ENCODE assay signal across 1 cellular context in genomic region chr20:36540551-36541211, GRCh38.
TF ChIP-seq lines count a peak whose summit lies in the region.

No MANE protein-coding gene starts in this region.

TF ChIP-seq in endothelial cell of umbilical vein, 7 proteins besides CTCF, POLR2A, EP300 and RAD21:
- TF ChIP-seq JUN (IDR thresholded peaks at IDR 0.05; ENCODE audit: borderline replicate concordance, insufficient read depth, insufficient read length, low read depth) (no peak), GATA2 (IDR thresholded peaks at IDR 0.05; ENCODE audit: insufficient read depth, insufficient read length, low read depth, low read length) (no peak), MYC (IDR thresholded peaks at IDR 0.05; ENCODE audit: low read depth, low read length) (no peak), MAX (IDR thresholded peaks at IDR 0.05; ENCODE audit: insufficient read depth, insufficient read length) (no peak), POLR2AphosphoS5 (IDR thresholded peaks at IDR 0.05; ENCODE audit: insufficient read depth, low read depth, low read length) (no peak), EZH2 (IDR thresholded peaks at IDR 0.05; ENCODE audit: borderline replicate concordance, low read depth, low read length, severe bottlenecking) (no peak), FOS (IDR thresholded peaks at IDR 0.05; ENCODE audit: borderline replicate concordance, insufficient read depth, low read length) (no peak)
